ENCODE assay signal across 8 cellular contexts in the genomic region with DNA sequence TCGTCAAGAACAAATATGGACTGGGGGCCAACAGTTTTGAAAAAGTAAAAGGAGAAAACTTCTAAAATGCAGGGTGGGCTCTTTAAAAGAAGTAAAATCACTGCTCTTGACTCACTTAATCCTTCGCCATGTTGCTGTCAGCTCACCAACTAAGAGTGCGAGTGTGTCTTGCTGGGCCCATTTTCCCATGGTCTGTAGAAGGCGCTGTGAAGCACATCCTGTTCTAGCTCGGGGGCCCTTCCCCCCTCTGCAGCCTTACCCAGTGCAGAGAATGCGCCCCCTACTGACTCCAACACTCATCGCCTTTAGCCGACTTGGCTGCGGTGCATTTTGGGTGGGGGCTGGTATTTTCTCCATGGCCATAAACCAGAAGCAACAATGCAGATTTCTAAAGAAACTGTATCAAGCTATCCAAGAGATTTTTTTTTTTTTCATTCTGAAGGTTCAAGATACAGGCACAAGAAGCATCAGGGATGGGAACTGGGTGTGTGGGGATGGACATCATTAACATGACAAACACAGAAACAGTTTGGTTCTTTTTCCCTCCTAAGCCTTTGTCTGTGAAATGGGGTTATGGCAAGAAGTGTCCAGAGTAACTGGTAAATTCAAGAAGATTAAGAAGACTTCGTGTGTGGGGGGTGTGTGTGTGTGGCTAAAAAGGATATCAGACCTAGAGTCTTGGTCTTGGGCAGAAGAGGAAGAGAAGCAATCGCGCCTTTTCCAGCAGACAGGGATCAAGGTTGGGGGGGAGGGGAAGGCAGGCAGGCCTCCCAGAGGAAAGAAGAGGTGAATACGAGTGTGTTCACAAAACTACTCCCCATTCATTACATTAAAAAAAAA. TPM values are rescaled to one million over a fixed set of nuclear protein-coding genes. Genes with fewer than 3 reads are reported as not detected.
DNase-seq lines count a peak whose midpoint lies in the region; ATAC-seq and TF ChIP-seq lines count a peak whose summit lies in the region.

No MANE protein-coding gene starts in this region.

- intact Hi-C loops in esophagus squamous epithelium (cut with DNase I): loop anchor here (5.0 kb wide), 1 partner anchor 132 kb away; a partner anchor contains a TSS

- H3K4me1 ChIP-seq in esophagus squamous epithelium: peaks cover 13 to 64% (median 27%) of the 10 kb centered on the region in 3 donors

- TF ChIP-seq RAD21 in Ishikawa (IDR thresholded peaks at IDR 0.05; ENCODE audit: low read depth): peak; percentile 69

- H3K9me3 ChIP-seq in esophagus squamous epithelium: no peaks in the 10 kb centered on the region

- peak; percentile 84 for DNase-seq in DMS 273 treated with DMSO at 0.1 percent for 48 hours (lab: John Stamatoyannopoulos, UW)
- peak; percentile 98 for DNase-seq in OCI-M1 (lab: John Stamatoyannopoulos, UW)
- DNase-seq in activated T-cell treated with anti-CD3 and anti-CD28 coated beads, Interleukin-2, amount 50 U/mL, for 1 hour: peak; percentile 85
- DNase-seq in esophagus squamous epithelium (lab: John Stamatoyannopoulos, UW): peak; percentile 77
- peak; percentile 95 for DNase-seq in myocyte (ENCODE audit: low read depth)
- DNase-seq in stimulated activated CD8-positive, alpha-beta memory T cell treated with anti-CD3 and anti-CD28 coated beads, Interleukin-7, amount 100 ng/mL, for 4 hours (ENCODE audit: low read depth in 2 of 2): peak; percentile 80 to 87

- peaks cover 0 to 37% (median 3%) of the 10 kb centered on the region in 3 donors for H3K36me3 ChIP-seq in esophagus squamous epithelium

- TF ChIP-seq EP300 in Ishikawa (IDR thresholded peaks at IDR 0.05; ENCODE audit: borderline replicate concordance): peak; percentile 34; the same call in 1 of the 2 replicates

- TF ChIP-seq CTCF in esophagus squamous epithelium (IDR thresholded peaks at IDR 0.05): peak; percentile 81 to 97 (median 91)

- peak; percentile 61 for ATAC-seq in GM21529 (IDR thresholded peaks at IDR 0.05; ENCODE audit: unreplicated experiment)

- TF ChIP-seq POLR2A in esophagus squamous epithelium (IDR thresholded peaks at IDR 0.05): no peak

- peak overlapping the region; percentile 84 to 91 (median 89) for H3K4me3 ChIP-seq in esophagus squamous epithelium

- no peaks in the 10 kb centered on the region for H3K27me3 ChIP-seq in esophagus squamous epithelium

- peak overlapping the region; percentile 90 to 99 (median 99) for H3K27ac ChIP-seq in esophagus squamous epithelium

- WGBS in esophagus squamous epithelium, 2 donors: 4 to 8% methylated on average over 10 to 13 of the region's 13 CpGs

TF ChIP-seq in Ishikawa, 13 proteins besides CTCF, POLR2A, EP300 and RAD21:
- peak; percentile 75; the same call in 1 of the 2 replicates for TF ChIP-seq TCF12 (IDR thresholded peaks at IDR 0.05; ENCODE audit: low read depth)
- no peak for TF ChIP-seq CEBPB (IDR thresholded peaks at IDR 0.05)
- TF ChIP-seq, protein P1, sequence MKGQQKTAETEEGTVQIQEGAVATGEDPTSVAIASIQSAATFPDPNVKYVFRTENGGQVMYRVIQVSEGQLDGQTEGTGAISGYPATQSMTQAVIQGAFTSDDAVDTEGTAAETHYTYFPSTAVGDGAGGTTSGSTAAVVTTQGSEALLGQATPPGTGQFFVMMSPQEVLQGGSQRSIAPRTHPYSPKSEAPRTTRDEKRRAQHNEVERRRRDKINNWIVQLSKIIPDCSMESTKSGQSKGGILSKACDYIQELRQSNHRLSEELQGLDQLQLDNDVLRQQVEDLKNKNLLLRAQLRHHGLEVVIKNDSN (IDR thresholded peaks at IDR 0.05): no peak; the same call in 1 of the 2 replicates
- TF ChIP-seq EGR1 (IDR thresholded peaks at IDR 0.05): no peak
- TF ChIP-seq TAF1 (IDR thresholded peaks at IDR 0.05; ENCODE audit: low read depth): peak; percentile 44; the same call in 1 of the 2 replicates
- TF ChIP-seq TEAD4 (IDR thresholded peaks at IDR 0.05): 0 out of 2 replicates have a peak, but pooled peaks have one; percentile 49
- TF ChIP-seq YY1 (IDR thresholded peaks at IDR 0.05; ENCODE audit: low read depth): peak; percentile 59; the same call in 1 of the 2 replicates
- TF ChIP-seq ZBTB7A (IDR thresholded peaks at IDR 0.05; ENCODE audit: low read depth): peak; percentile 63; the same call in 1 of the 2 replicates
- TF ChIP-seq, protein P2, sequence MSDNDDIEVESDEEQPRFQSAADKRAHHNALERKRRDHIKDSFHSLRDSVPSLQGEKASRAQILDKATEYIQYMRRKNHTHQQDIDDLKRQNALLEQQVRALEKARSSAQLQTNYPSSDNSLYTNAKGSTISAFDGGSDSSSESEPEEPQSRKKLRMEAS (IDR thresholded peaks at IDR 0.05): peak; percentile 60
- no peak for TF ChIP-seq CREB1 (IDR thresholded peaks at IDR 0.05; ENCODE audit: low read depth)
- TF ChIP-seq, protein P3, sequence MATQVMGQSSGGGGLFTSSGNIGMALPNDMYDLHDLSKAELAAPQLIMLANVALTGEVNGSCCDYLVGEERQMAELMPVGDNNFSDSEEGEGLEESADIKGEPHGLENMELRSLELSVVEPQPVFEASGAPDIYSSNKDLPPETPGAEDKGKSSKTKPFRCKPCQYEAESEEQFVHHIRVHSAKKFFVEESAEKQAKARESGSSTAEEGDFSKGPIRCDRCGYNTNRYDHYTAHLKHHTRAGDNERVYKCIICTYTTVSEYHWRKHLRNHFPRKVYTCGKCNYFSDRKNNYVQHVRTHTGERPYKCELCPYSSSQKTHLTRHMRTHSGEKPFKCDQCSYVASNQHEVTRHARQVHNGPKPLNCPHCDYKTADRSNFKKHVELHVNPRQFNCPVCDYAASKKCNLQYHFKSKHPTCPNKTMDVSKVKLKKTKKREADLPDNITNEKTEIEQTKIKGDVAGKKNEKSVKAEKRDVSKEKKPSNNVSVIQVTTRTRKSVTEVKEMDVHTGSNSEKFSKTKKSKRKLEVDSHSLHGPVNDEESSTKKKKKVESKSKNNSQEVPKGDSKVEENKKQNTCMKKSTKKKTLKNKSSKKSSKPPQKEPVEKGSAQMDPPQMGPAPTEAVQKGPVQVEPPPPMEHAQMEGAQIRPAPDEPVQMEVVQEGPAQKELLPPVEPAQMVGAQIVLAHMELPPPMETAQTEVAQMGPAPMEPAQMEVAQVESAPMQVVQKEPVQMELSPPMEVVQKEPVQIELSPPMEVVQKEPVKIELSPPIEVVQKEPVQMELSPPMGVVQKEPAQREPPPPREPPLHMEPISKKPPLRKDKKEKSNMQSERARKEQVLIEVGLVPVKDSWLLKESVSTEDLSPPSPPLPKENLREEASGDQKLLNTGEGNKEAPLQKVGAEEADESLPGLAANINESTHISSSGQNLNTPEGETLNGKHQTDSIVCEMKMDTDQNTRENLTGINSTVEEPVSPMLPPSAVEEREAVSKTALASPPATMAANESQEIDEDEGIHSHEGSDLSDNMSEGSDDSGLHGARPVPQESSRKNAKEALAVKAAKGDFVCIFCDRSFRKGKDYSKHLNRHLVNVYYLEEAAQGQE (IDR thresholded peaks at IDR 0.05; ENCODE audit: low read depth): no peak
- no peak for TF ChIP-seq FOXM1 (IDR thresholded peaks at IDR 0.05; ENCODE audit: borderline replicate concordance, low read depth)
- TF ChIP-seq NFIC (IDR thresholded peaks at IDR 0.05): peak; percentile 68

RNA-seq across cellular contexts. Expression of a gene that starts 1.7 kb away (rescaled TPM):
- total RNA-seq in esophagus squamous epithelium (10 to 100 TPM; 29.2 to 47.5 (median 32.8) TPM), myocyte (17.5 and 22.5 TPM in 2 replicates)
- polyA plus RNA-seq in myocyte (2012): 26.9 TPM

RNA-seq across cellular contexts. Expression of a gene that starts 28.8 kb away (rescaled TPM):
- total RNA-seq in esophagus squamous epithelium (10 to 100 TPM; 28.7 to 62.0 (median 57.0) TPM), myocyte (64.1 and 80.0 TPM in 2 replicates)
- polyA plus RNA-seq in myocyte (2012): 40.0 TPM

RNA-seq across cellular contexts. Expression of a gene that starts 29.1 kb away (rescaled TPM):
- 1 to 10 TPM; 4.1 to 6.7 (median 5.4) TPM for total RNA-seq in esophagus squamous epithelium
- total RNA-seq in myocyte: 7.9 and 8.3 TPM in 2 replicates
- polyA plus RNA-seq in myocyte (2012): 3.7 TPM

Comparison
In these comparisons a context has a peak if more than half of its experiments do, and no peak if none do; other contexts are left out.
1. Peak in every context shown above with its lines: DNase-seq, ATAC-seq, H3K4me3 ChIP-seq and H3K27ac ChIP-seq.